1 cellular context compared by ENCODE assay signal in genomic region chr14:31410048-31410654, GRCh38.
TF ChIP-seq lines count a peak whose summit lies in the region.

No MANE protein-coding gene starts in this region.

TF ChIP-seq in GM12878, 131 proteins besides CTCF, POLR2A, EP300 and RAD21:
- TF ChIP-seq MTA2 (IDR thresholded peaks at IDR 0.05; ENCODE audit: low read depth) (peak; percentile 24; the same call in 1 of the 2 replicates), BCLAF1 (IDR thresholded peaks at IDR 0.05) (no peak), GABPA (IDR thresholded peaks at IDR 0.05; ENCODE audit: low read depth) (no peak), SMAD1 (IDR thresholded peaks at IDR 0.05; ENCODE audit: low read depth, partially characterized antibody) (no peak), RFX5 (IDR thresholded peaks at IDR 0.05; ENCODE audit: low read depth, low read length) (no peak), ZBTB33 (IDR thresholded peaks at IDR 0.05) (no peak), SKIL (IDR thresholded peaks at IDR 0.05; ENCODE audit: low read depth, poor library complexity, severe bottlenecking) (peak; percentile 59), YY1 (IDR thresholded peaks at IDR 0.05; ENCODE audit: low read depth, low read length) (no peak), SUZ12 (IDR thresholded peaks at IDR 0.05; ENCODE audit: unreplicated experiment) (no peak), CREB1 (IDR thresholded peaks at IDR 0.05; ENCODE audit: low read depth) (no peak), ZNF687 (IDR thresholded peaks at IDR 0.05) (no peak), USF1 (IDR thresholded peaks at IDR 0.05; ENCODE audit: borderline replicate concordance, extremely low read length, insufficient read depth, low read depth, low read length) (no peak), SREBF1 (IDR thresholded peaks at IDR 0.05; ENCODE audit: low read length) (no peak), HDGF (IDR thresholded peaks at IDR 0.05) (no peak), MLLT1 (IDR thresholded peaks at IDR 0.05) (0 out of 2 replicates have a peak, but pooled peaks have one; percentile 36), HSF1 (IDR thresholded peaks at IDR 0.05; ENCODE audit: low read depth, low read length) (no peak), SIX5 (IDR thresholded peaks at IDR 0.05; ENCODE audit: low read depth, low read length, severe bottlenecking) (no peak), HDAC6 (IDR thresholded peaks at IDR 0.05; ENCODE audit: unreplicated experiment) (no peak), ATF3 (IDR thresholded peaks at IDR 0.05; ENCODE audit: borderline replicate concordance, extremely low read depth, low read depth, low read length) (no peak), PAX8 (IDR thresholded peaks at IDR 0.05) (no peak), ATF7 (IDR thresholded peaks at IDR 0.05; ENCODE audit: low read depth) (no peak), SPI1 (IDR thresholded peaks at IDR 0.05; ENCODE audit: borderline replicate concordance, insufficient read depth, low read depth, low read length) (peak; percentile 80), MTA3 (IDR thresholded peaks at IDR 0.05; ENCODE audit: borderline replicate concordance, low read length) (no peak)
TF ChIP-seq in GM12878: peak in this region for 4.
